In the genomic region with DNA sequence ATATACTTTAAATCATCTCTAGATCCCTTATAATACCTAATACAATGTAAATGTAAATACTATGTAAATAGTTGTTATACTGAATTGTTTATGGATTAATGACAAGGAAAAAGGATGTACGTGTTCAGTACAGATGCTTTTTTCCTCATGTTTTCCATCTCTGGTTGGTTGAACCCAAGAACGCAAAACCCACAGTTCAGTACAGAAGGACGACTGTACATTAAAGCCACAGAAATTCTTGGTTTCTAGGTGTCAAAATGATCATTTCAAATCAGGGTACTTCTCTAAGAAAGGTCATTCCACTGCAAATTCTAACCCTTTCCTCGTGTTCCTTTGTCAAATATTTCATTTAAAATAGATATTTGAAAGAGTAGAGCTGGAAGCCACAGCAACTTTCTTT, we compare ENCODE assay signal across 35 cellular contexts.
"Had no signal": no experiment of that assay in that cellular context is flagged by ENCODE, and none has a peak within 500 bp of the region (broad histone marks: within the 10 kb centered on the region; RNA-seq: fewer than 3 reads in every experiment).

No MANE protein-coding gene starts in this region.

- DNase-seq: activated CD4-positive, alpha-beta T cell treated with anti-CD3 and anti-CD28 coated beads for 36 hours; activated CD4-positive, alpha-beta T cell treated with anti-CD3 and anti-CD28 coated beads, Interleukin-2, amount 10 ng/mL, durations not matched to agents 7 days and 5 days; activated CD4-positive, alpha-beta T cell treated with anti-CD3 and anti-CD28 coated beads, Interleukin-2, amount 50 U/mL, for 48 hours; activated CD8-positive, alpha-beta T cell treated with anti-CD3 and anti-CD28 coated beads, Interleukin-2, amount 10 ng/mL, durations not matched to agents 7 days and 5 days; activated effector memory CD4-positive, alpha-beta T cell treated with Interleukin-2 at 50 U/mL for 16 hours; activated naive CD4-positive, alpha-beta T cell; activated naive CD4-positive, alpha-beta T cell treated with anti-CD3 and anti-CD28 coated beads, Interleukin-2, amount 50 U/mL, for 16 hours; activated naive CD8-positive, alpha-beta T cell treated with anti-CD3 and anti-CD28 coated beads for 36 hours; activated T-cell treated with anti-CD3 and anti-CD28 coated beads, Interleukin-2, amount 50 U/mL, for 4 hours; amniotic stem cell; aorta; brain microvascular endothelial cell; central memory CD4-positive, alpha-beta T cell; Kasumi-1; KG1; MG63; NCI-H1048; NCI-H1105 treated with DMSO at 0.1 percent for 48 hours; NCI-H1436; NCI-H1694; NCI-H1930; NCI-H2081 treated with DMSO at 0.1 percent for 48 hours; NCI-H226; NCI-H446 treated with DMSO at 0.1 percent for 48 hours; NCI-H524; NCI-H69; NK-92 treated with Interleukin-12 subunit alpha and Interleukin-12 subunit beta, amount 100 ng/mL, for 24 hours; SHP77; SJCRH30; T1000 had no signal

- FAIRE-seq: TTC549 had no signal

- H3K36me3 ChIP-seq: brain microvascular endothelial cell, MG63, SJCRH30 had no signal

- H3K9me3 Mint-ChIP-seq: activated naive CD8-positive, alpha-beta T cell treated with anti-CD3 and anti-CD28 coated beads for 36 hours; activated T-cell treated with anti-CD3 and anti-CD28 coated beads, Interleukin-2, amount 50 U/mL, for 4 hours had no signal

- H3K27me3 Mint-ChIP-seq: activated naive CD8-positive, alpha-beta T cell treated with anti-CD3 and anti-CD28 coated beads for 36 hours had no signal

- H3K27me3 ChIP-seq: brain microvascular endothelial cell, SJCRH30 had no signal

- H3K9me3 ChIP-seq: MG63, SJCRH30 had no signal

- H3K27ac Mint-ChIP-seq: activated CD4-positive, alpha-beta T cell treated with anti-CD3 and anti-CD28 coated beads for 36 hours; activated CD4-positive, alpha-beta T cell treated with anti-CD3 and anti-CD28 coated beads, Interleukin-2, amount 10 ng/mL, durations not matched to agents 7 days and 5 days; activated CD8-positive, alpha-beta T cell treated with anti-CD3 and anti-CD28 coated beads, Interleukin-2, amount 10 ng/mL, durations not matched to agents 7 days and 5 days; activated naive CD8-positive, alpha-beta T cell treated with anti-CD3 and anti-CD28 coated beads for 36 hours; activated T-helper 1 cell treated with anti-CD3 and anti-CD28 coated beads, Interleukin-12 subunit alpha, Interleukin-12 subunit beta, Interleukin-2, Interleukin-4 antibody, amounts not matched to agents 30 ng/mL and 10 ng/mL and 1 ng/mL, durations not matched to agents 14 hours and 24 hours and 36 hours had no signal

- ATAC-seq: activated CD4-positive, alpha-beta T cell treated with anti-CD3 and anti-CD28 coated beads for 36 hours; activated CD4-positive, CD25-positive, alpha-beta regulatory T cell treated with anti-CD3 and anti-CD28 coated beads, Interleukin-2, amount 50 U/mL, for 24 hours; activated CD8-positive, alpha-beta T cell treated with anti-CD3 and anti-CD28 coated beads, Interleukin-2, amount 10 ng/mL, durations not matched to agents 7 days and 5 days; activated T-cell treated with anti-CD3 and anti-CD28 coated beads, Interleukin-2, amount 50 U/mL, for 4 hours; Panc1 had no signal

- H3K27ac ChIP-seq: brain microvascular endothelial cell, SJCRH30, SK-N-MC had no signal

- H3K4me3 Mint-ChIP-seq: activated CD4-positive, alpha-beta T cell treated with anti-CD3 and anti-CD28 coated beads for 36 hours; activated CD4-positive, alpha-beta T cell treated with anti-CD3 and anti-CD28 coated beads, Interleukin-2, amount 10 ng/mL, durations not matched to agents 7 days and 5 days; activated CD8-positive, alpha-beta T cell treated with anti-CD3 and anti-CD28 coated beads, Interleukin-2, amount 10 ng/mL, durations not matched to agents 7 days and 5 days; activated naive CD8-positive, alpha-beta T cell treated with anti-CD3 and anti-CD28 coated beads for 36 hours; activated T-cell treated with anti-CD3 and anti-CD28 coated beads, Interleukin-2, amount 50 U/mL, for 4 hours; activated T-helper 1 cell treated with anti-CD3 and anti-CD28 coated beads, Interleukin-12 subunit alpha, Interleukin-12 subunit beta, Interleukin-2, Interleukin-4 antibody, amounts not matched to agents 30 ng/mL and 10 ng/mL and 1 ng/mL, durations not matched to agents 14 hours and 24 hours and 36 hours had no signal

- H3K4me3 ChIP-seq: MG63, SJCRH30, SK-N-MC had no signal

- H3K4me1 ChIP-seq: SJCRH30 had no signal
